In genomic region chr2:157818227-157818626, GRCh38 we compare ENCODE assay signal across 28 cellular contexts.
"Had no signal": no experiment of that assay in that cellular context is flagged by ENCODE, and none has a peak within 500 bp of the region (broad histone marks: within the 10 kb centered on the region; RNA-seq: fewer than 3 reads in every experiment).

No MANE protein-coding gene starts in this region.

- H3K27ac Mint-ChIP-seq: mesothelial cell of epicardium; natural killer cell treated with Interleukin-12 subunit alpha and Interleukin-12 subunit beta and Interleukin-15 and Interleukin-18, amount 100 ng/mL, for 72 hours; stimulated activated effector memory CD8-positive, alpha-beta T cell treated with anti-CD3 and anti-CD28 coated beads, Interleukin-12 subunit alpha, Interleukin-12 subunit beta, amount 100 ng/mL, for 72 hours; type B pancreatic cell had no signal

- H3K4me2 ChIP-seq: smooth muscle cell had no signal

- H3K4me3 Mint-ChIP-seq: mesothelial cell of epicardium; naive B cell; natural killer cell treated with Interleukin-12 subunit alpha and Interleukin-12 subunit beta and Interleukin-15 and Interleukin-18, amount 100 ng/mL, for 72 hours; stimulated activated effector memory CD8-positive, alpha-beta T cell treated with anti-CD3 and anti-CD28 coated beads, Interleukin-12 subunit alpha, Interleukin-12 subunit beta, amount 100 ng/mL, for 72 hours; type B pancreatic cell had no signal

- H3K27me3 ChIP-seq: esophagus squamous epithelium, heart right ventricle, left lung, pancreas, stomach, tibial artery had no signal

- H3K9me3 ChIP-seq: esophagus squamous epithelium, heart right ventricle, left lung, mucosa of descending colon, pancreas, stomach, tibial artery had no signal

- H3K4me3 ChIP-seq: coronary artery, esophagus squamous epithelium, heart right ventricle, left lung, mucosa of descending colon, pancreas, smooth muscle cell, stomach, tibial artery had no signal

- H3K9me3 Mint-ChIP-seq: mesothelial cell of epicardium; naive B cell; natural killer cell treated with Interleukin-12 subunit alpha and Interleukin-12 subunit beta and Interleukin-15 and Interleukin-18, amount 100 ng/mL, for 72 hours; stimulated activated effector memory CD8-positive, alpha-beta T cell treated with anti-CD3 and anti-CD28 coated beads, Interleukin-12 subunit alpha, Interleukin-12 subunit beta, amount 100 ng/mL, for 72 hours; type B pancreatic cell had no signal

- H3K27me3 Mint-ChIP-seq: naive B cell; natural killer cell treated with Interleukin-12 subunit alpha and Interleukin-12 subunit beta and Interleukin-15 and Interleukin-18, amount 100 ng/mL, for 72 hours; type B pancreatic cell had no signal

- H3K4me1 Mint-ChIP-seq: mesothelial cell of epicardium; naive B cell; stimulated activated effector memory CD8-positive, alpha-beta T cell treated with anti-CD3 and anti-CD28 coated beads, Interleukin-12 subunit alpha, Interleukin-12 subunit beta, amount 100 ng/mL, for 72 hours had no signal

- H3K27ac ChIP-seq: coronary artery, esophagus squamous epithelium, heart right ventricle, left lung, pancreas, stomach, tibial artery had no signal

- ATAC-seq: heart right ventricle; left cardiac atrium; left lung; mucosa of descending colon; natural killer cell treated with Interleukin-12 subunit alpha and Interleukin-12 subunit beta and Interleukin-15 and Interleukin-18, amount 100 ng/mL, for 72 hours; pancreas; sciatic nerve; stimulated activated effector memory CD8-positive, alpha-beta T cell treated with anti-CD3 and anti-CD28 coated beads, Interleukin-12 subunit alpha, Interleukin-12 subunit beta, amount 100 ng/mL, for 72 hours had no signal

- DNase-seq: dermis blood vessel endothelial cell; effector memory CD4-positive, alpha-beta T cell; erythroblast; esophagus squamous epithelium; foreskin melanocyte; glutamatergic neuron; heart right ventricle; hippocampal formation; left cardiac atrium; left lung; mesenchymal stem cell; mucosa of descending colon; naive B cell; occipital lobe; pancreas; stimulated activated CD4-positive, alpha-beta T cell treated with anti-CD3 and anti-CD28 coated beads, Interleukin-12 subunit alpha, Interleukin-12 subunit beta, amount 100 ng/mL, for 4 hours; stimulated activated CD4-positive, alpha-beta T cell treated with anti-CD3 and anti-CD28 coated beads, Interleukin-1b, Interleukin-23, amount 100 ng/mL, for 48 hours; stimulated activated CD4-positive, alpha-beta T cell treated with anti-CD3 and anti-CD28 coated beads, Interleukin-4, amount 100 ng/mL, for 1 hour; stimulated activated naive CD4-positive, alpha-beta T cell treated with Interleukin-2 at 50 U/mL for 16 hours; stomach; tibial artery had no signal
